7 cellular contexts compared by ENCODE assay signal in genomic region chr19:30649934-30650614, GRCh38.
DNase-seq lines count a peak whose midpoint lies in the region; ATAC-seq, FAIRE-seq and TF ChIP-seq lines count a peak whose summit lies in the region.

No MANE protein-coding gene starts in this region.

- CTCF ChIA-PET in mammary epithelial cell (lab: Charles Lee; ENCODE audit: low non-redundant PET), result no interaction called here
- CTCF ChIA-PET in HepG2 (lab: Yijun Ruan, JAX; ENCODE audit: low intra/inter-chr PET ratio, low total read pairs), result interaction anchor here (0.8 to 1.5 kb wide), 2 partner anchors 423 to 428 kb away, joined by 3 to 5 read pairs; no protein-coding TSS in a partner anchor

- H3K4me1 ChIP-seq in OCI-LY1 (ENCODE audit: insufficient read depth, low read length, severe bottlenecking) (no peaks in the 10 kb centered on the region), mammary epithelial cell (ENCODE audit: insufficient read depth, low read length) (no peaks in the 10 kb centered on the region), HepG2 (ENCODE audit: insufficient read depth, low read length) (no peaks in the 10 kb centered on the region), transverse colon (no peaks in the 10 kb centered on the region)

- FAIRE-seq in HepG2 (lab: Jason Lieb, UNC), result peak; percentile 74

- POLR2A ChIA-PET in HepG2 (lab: Yijun Ruan, JAX), result no interaction called here

- dilution Hi-C loops in mammary epithelial cell (cut with HindIII; ENCODE audit: low sequenced_read_pairs), result loop anchor here (5.0 to 10.0 kb wide), 2 partner anchors 58 to 915 kb away; no protein-coding TSS in a partner anchor

- H3K27ac ChIP-seq in OCI-LY1 (ENCODE audit: low read depth, low read length, poor library complexity, severe bottlenecking), result no peak overlapping the region
- H3K27ac ChIP-seq in mammary epithelial cell (ENCODE audit: insufficient read depth, low read depth, low read length), result no peak overlapping the region
- no peak overlapping the region for H3K27ac ChIP-seq in HepG2 (ENCODE audit: extremely low read length, insufficient read depth, low read length)
- H3K27ac ChIP-seq in transverse colon, result no peak overlapping the region

- no peak overlapping the region for H3K4me2 ChIP-seq in OCI-LY1 (ENCODE audit: low read length)
- no peak overlapping the region for H3K4me2 ChIP-seq in mammary epithelial cell (ENCODE audit: insufficient read depth, low read depth, low read length)
- H3K4me2 ChIP-seq in HepG2 (ENCODE audit: low read depth, low read length), result no peak overlapping the region

- BruUV-seq in mammary epithelial cell (replicated peaks; lab: Mats Ljungman, UMichigan) (no TSS peak), HepG2 (replicated peaks; lab: Mats Ljungman, UMichigan) (no TSS peak)

- H3K27me3 ChIP-seq in OCI-LY1 (ENCODE audit: insufficient read depth, low read length) (no peaks in the 10 kb centered on the region), mammary epithelial cell (ENCODE audit: insufficient read depth, low read length) (no peaks in the 10 kb centered on the region), HepG2 (ENCODE audit: control insufficient read depth in 1 of 2, insufficient read depth in 2 of 2, low read length in 2 of 2) (peaks cover 0 to 28% of the 10 kb centered on the region in 2 experiments; a peak in 3 of 5 replicates), transverse colon (peaks cover 24% of the 10 kb centered on the region)

- intact Hi-C loops in mammary epithelial cell (cut with micrococcal nuclease) (loop anchor here (1.0 kb wide), 2 partner anchors 423 to 920 kb away; no protein-coding TSS in a partner anchor), HepG2 (cut with micrococcal nuclease; ENCODE audit: unreplicated experiment) (loop anchor here (1.0 to 2.0 kb wide), 2 partner anchors 14 to 423 kb away; no protein-coding TSS in a partner anchor), transverse colon (cut with DNase I; ENCODE audit: low total_unique reads) (no loop called here)

- TF ChIP-seq EP300 in HepG2 (IDR thresholded peaks at IDR 0.05; ENCODE audit: low read depth in 2 of 2, low read length in 2 of 2) (no peak), HepG2 (CRISPR knock-in tag; IDR thresholded peaks at IDR 0.05; ENCODE audit: borderline replicate concordance) (no peak), transverse colon (IDR thresholded peaks at IDR 0.05; ENCODE audit: low read depth) (no peak)

- in situ Hi-C loops in mammary epithelial cell (cut with MboI; ENCODE audit: low sequenced_read_pairs in 2 of 2), result loop anchor here (25.0 kb wide), 5 partner anchors 788 to 1912 kb away; no protein-coding TSS in a partner anchor
- in situ Hi-C loops in HepG2 (cut with HindIII; ENCODE audit: extremely low pct_ligation_motif_present, low pct_unique_long_range_greater_than_20kb), result loop anchor here (5.0 to 25.0 kb wide), 2 partner anchors 423 to 913 kb away; no protein-coding TSS in a partner anchor
- in situ Hi-C loops in transverse colon (cut with MboI; ENCODE audit: low pct_ligation_motif_present in 1 of 4, low pct_unique_long_range_greater_than_20kb in 1 of 4, low sequenced_read_pairs in 3 of 4), result loop anchor here in 3 of 4 donors (25.0 kb wide), 2 partner anchors 888 to 913 kb away; no protein-coding TSS in a partner anchor

- H3K9me2 ChIP-seq in OCI-LY1 (ENCODE audit: low read depth, low read length), result no peaks in the 10 kb centered on the region

- DNase-seq in DMS79 (lab: John Stamatoyannopoulos, UW) (peak; percentile 87), HFF-Myc (ENCODE audit: extremely low read depth, low read depth) (peak; percentile 19), mammary epithelial cell (peak; percentile 33), HepG2 (ENCODE audit: low spot score) (peak; percentile 57), transverse colon (no peak)

- no peaks in the 10 kb centered on the region for H3K36me3 ChIP-seq in OCI-LY1 (ENCODE audit: insufficient read depth, low read length)
- H3K36me3 ChIP-seq in mammary epithelial cell (ENCODE audit: insufficient read depth, low read length), result no peaks in the 10 kb centered on the region
- no peaks in the 10 kb centered on the region for H3K36me3 ChIP-seq in HepG2 (replicated peaks in 1 of 2; ENCODE audit: control insufficient read depth in 1 of 2, insufficient read depth in 2 of 2, low read length in 2 of 2)
- no peaks in the 10 kb centered on the region for H3K36me3 ChIP-seq in transverse colon

- H4K20me1 ChIP-seq in OCI-LY1 (ENCODE audit: insufficient read depth, low read length), result no peaks in the 10 kb centered on the region
- no peaks in the 10 kb centered on the region for H4K20me1 ChIP-seq in mammary epithelial cell (ENCODE audit: insufficient read depth, low read length)
- no peaks in the 10 kb centered on the region for H4K20me1 ChIP-seq in HepG2 (ENCODE audit: insufficient read depth, low read length)

- TF ChIP-seq CTCF in HFF-Myc (IDR thresholded peaks at IDR 0.05; ENCODE audit: low read depth, low read length, missing control alignments) (peak; percentile 77), OCI-LY1 (IDR thresholded peaks at IDR 0.05; ENCODE audit: low read length) (peak; percentile 88), mammary epithelial cell (conservative IDR thresholded peaks at IDR 0.05 in 1 of 2, IDR thresholded peaks at IDR 0.05 in 1 of 2; ENCODE audit: extremely low read depth in 1 of 2, insufficient read depth in 1 of 2, low read depth in 1 of 2, low read length in 2 of 2) (peak; percentile 76 to 81), HepG2 (CRISPR knock-in tag; IDR thresholded peaks at IDR 0.05) (peak; percentile 80), transverse colon (IDR thresholded peaks at IDR 0.05) (peak; percentile 50 to 67 (median 65))

- H3F3A ChIP-seq in OCI-LY1 (ENCODE audit: insufficient read depth, low read length), result no peaks in the 10 kb centered on the region

- TF ChIP-seq POLR2A in HepG2 (IDR thresholded peaks at IDR 0.05; ENCODE audit: insufficient read depth in 1 of 2, low read depth in 2 of 2, low read length in 2 of 2), result no peak
- no peak for TF ChIP-seq POLR2A in transverse colon (IDR thresholded peaks at IDR 0.05)

- ATAC-seq in HepG2, result peak; percentile 83
- no peak for ATAC-seq in HG02885 (IDR thresholded peaks at IDR 0.05; ENCODE audit: poor library complexity, unreplicated experiment)

- no peak overlapping the region for H2AFZ ChIP-seq in OCI-LY1 (ENCODE audit: low read length)
- no peak overlapping the region for H2AFZ ChIP-seq in mammary epithelial cell (ENCODE audit: low read depth, low read length)
- no peak overlapping the region for H2AFZ ChIP-seq in HepG2 (ENCODE audit: low read length)

- WGBS in mammary epithelial cell (ENCODE audit: low coverage, missing lambda C conversion rate), result 10% methylated on average over 9 of the region's 9 CpGs
- WGBS in HepG2 (ENCODE audit: low lambda C conversion rate), result 11% methylated on average over 9 of the region's 9 CpGs
- WGBS in transverse colon (ENCODE audit: low coverage in 1 of 2), 2 donors, result 17 to 19% methylated on average over 7 to 9 of the region's 9 CpGs

- H3K79me2 ChIP-seq in OCI-LY1 (ENCODE audit: insufficient read depth, low read length) (no peaks in the 10 kb centered on the region), mammary epithelial cell (ENCODE audit: insufficient read depth, low read length) (no peaks in the 10 kb centered on the region), HepG2 (ENCODE audit: insufficient read depth, low read length) (no peaks in the 10 kb centered on the region)

- H3K9me3 ChIP-seq in OCI-LY1 (ENCODE audit: low read length), result no peaks in the 10 kb centered on the region
- H3K9me3 ChIP-seq in mammary epithelial cell (replicated peaks; ENCODE audit: insufficient read depth, low read length), result no peaks in the 10 kb centered on the region
- H3K9me3 ChIP-seq in HepG2 (ENCODE audit: low read length), result no peaks in the 10 kb centered on the region
- no peaks in the 10 kb centered on the region for H3K9me3 ChIP-seq in transverse colon

- H3K4me3 ChIP-seq in HFF-Myc (replicated peaks; ENCODE audit: low read depth, low read length) (no peak overlapping the region), OCI-LY1 (ENCODE audit: low read depth, low read length, poor library complexity, severe bottlenecking) (no peak overlapping the region), mammary epithelial cell (replicated peaks in 1 of 3; ENCODE audit: insufficient read depth in 1 of 3, low read depth in 2 of 3, low read length in 3 of 3) (no peak overlapping the region), HepG2 (replicated peaks in 1 of 3; ENCODE audit: insufficient read depth in 1 of 3, low read depth in 2 of 3, low read length in 3 of 3) (no peak overlapping the region), transverse colon (no peak overlapping the region)

- H3K9ac ChIP-seq in OCI-LY1 (ENCODE audit: low read length), result no peak overlapping the region
- H3K9ac ChIP-seq in mammary epithelial cell (ENCODE audit: insufficient read depth, low read length), result no peak overlapping the region
- no peak overlapping the region for H3K9ac ChIP-seq in HepG2 (ENCODE audit: insufficient read depth, low read depth, low read length)

- 0 out of 2 replicates have a peak, but pooled peaks have one; percentile 28 for TF ChIP-seq RAD21 in HepG2 (CRISPR knock-in tag; IDR thresholded peaks at IDR 0.05)

TF ChIP-seq in HepG2, 621 proteins besides CTCF, POLR2A, EP300 and RAD21 (continues in another document):
- TF ChIP-seq SMC3 (IDR thresholded peaks at IDR 0.05; ENCODE audit: low read length), result peak; percentile 38; the same call in 1 of the 2 replicates
- TF ChIP-seq ARID3A (IDR thresholded peaks at IDR 0.05; ENCODE audit: low read depth, low read length), result peak; percentile 79; the same call in 1 of the 2 replicates
- TF ChIP-seq ZSCAN25 (CRISPR knock-in tag; IDR thresholded peaks at IDR 0.05), result no peak
- no peak for TF ChIP-seq ZNF451 (CRISPR knock-in tag; IDR thresholded peaks at IDR 0.05)
- no peak for TF ChIP-seq NFIC (IDR thresholded peaks at IDR 0.05; ENCODE audit: low read length)
- TF ChIP-seq ZSCAN21 (CRISPR knock-in tag; IDR thresholded peaks at IDR 0.05; ENCODE audit: borderline replicate concordance), result no peak
- TF ChIP-seq ELF3 (CRISPR knock-in tag; IDR thresholded peaks at IDR 0.05), result no peak
- TF ChIP-seq CHD4 (IDR thresholded peaks at IDR 0.05; ENCODE audit: borderline replicate concordance, low read length), result no peak
- peak; percentile 78 for TF ChIP-seq STAG1 (CRISPR knock-in tag; IDR thresholded peaks at IDR 0.05)
